Comparison of ENCODE assay signal across 25 cellular contexts in the genomic region with DNA sequence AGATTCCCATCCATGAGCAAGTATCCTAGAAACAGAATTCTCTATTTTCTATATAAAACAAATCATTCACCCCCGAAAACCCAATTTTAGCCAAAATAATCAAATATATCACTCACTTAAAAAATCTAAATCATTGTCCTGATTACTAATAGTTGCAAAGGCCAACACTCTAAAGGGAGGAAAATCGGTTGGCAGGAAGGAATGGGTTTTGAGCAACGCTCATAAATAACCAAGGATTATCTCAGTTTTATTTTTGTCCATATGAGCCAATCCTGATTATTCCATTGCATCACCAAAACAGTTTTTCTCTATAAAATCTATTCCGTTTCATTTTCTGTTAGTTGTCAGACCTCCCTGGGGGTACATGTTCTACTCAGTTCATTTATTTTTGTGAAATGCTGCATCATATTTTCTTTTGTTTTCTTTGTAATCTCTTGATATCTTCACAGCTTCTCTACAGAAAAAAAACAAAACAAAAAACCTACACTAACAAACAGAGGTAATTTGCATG.
"Had no signal": no experiment of that assay in that cellular context is flagged by ENCODE, and none has a peak within 500 bp of the region (broad histone marks: within the 10 kb centered on the region; RNA-seq: fewer than 3 reads in every experiment).

No MANE protein-coding gene starts in this region.

- H3K27ac Mint-ChIP-seq: activated B cell treated with CpG ODN at 0.5 μM for 24 hours; activated CD4-positive, alpha-beta T cell treated with anti-CD3 and anti-CD28 coated beads, Interleukin-2, amount 10 ng/mL, durations not matched to agents 24 days and 14 days; activated CD8-positive, alpha-beta memory T cell treated with anti-CD3 and anti-CD28 coated beads, Interleukin-2, amount 10 ng/mL, durations not matched to agents 7 days and 5 days; activated naive CD4-positive, alpha-beta T cell treated with anti-CD3 and anti-CD28 coated beads, Interleukin-2, amount 50 U/mL, for 72 hours; activated naive CD8-positive, alpha-beta T cell treated with anti-CD3 and anti-CD28 coated beads, Interleukin-2, amount 50 U/mL, for 24 hours; activated T-cell treated with anti-CD3 and anti-CD28 coated beads, Interleukin-2, amount 50 U/mL, for 24 hours; activated T-helper 1 cell treated with anti-CD3 and anti-CD28 coated beads, Interleukin-12 subunit alpha, Interleukin-12 subunit beta, Interleukin-2, Interleukin-4 antibody, amounts not matched to agents 30 ng/mL and 10 ng/mL and 1 ng/mL, durations not matched to agents 14 hours and 24 hours and 36 hours; T-helper 1 cell treated with Interleukin-12 subunit alpha and Interleukin-12 subunit beta and Interleukin-4 antibody, amounts not matched to agents 30 μg/mL and 1 μg/mL, for 36 hours had no signal

- ATAC-seq: activated CD8-positive, alpha-beta memory T cell treated with anti-CD3 and anti-CD28 coated beads, Interleukin-2, amount 10 ng/mL, durations not matched to agents 7 days and 5 days; activated naive CD4-positive, alpha-beta T cell treated with anti-CD3 and anti-CD28 coated beads, Interleukin-2, amount 50 U/mL, for 72 hours; activated naive CD8-positive, alpha-beta T cell treated with anti-CD3 and anti-CD28 coated beads, Interleukin-2, amount 50 U/mL, for 24 hours had no signal

- H3K36me3 Mint-ChIP-seq: activated CD8-positive, alpha-beta memory T cell treated with anti-CD3 and anti-CD28 coated beads, Interleukin-2, amount 10 ng/mL, durations not matched to agents 7 days and 5 days; activated naive CD4-positive, alpha-beta T cell treated with anti-CD3 and anti-CD28 coated beads, Interleukin-2, amount 50 U/mL, for 72 hours had no signal

- H3K4me3 Mint-ChIP-seq: activated B cell treated with CpG ODN at 0.5 μM for 24 hours; activated CD4-positive, alpha-beta T cell treated with anti-CD3 and anti-CD28 coated beads, Interleukin-2, amount 10 ng/mL, durations not matched to agents 24 days and 14 days; activated CD8-positive, alpha-beta memory T cell treated with anti-CD3 and anti-CD28 coated beads, Interleukin-2, amount 10 ng/mL, durations not matched to agents 7 days and 5 days; activated naive CD8-positive, alpha-beta T cell treated with anti-CD3 and anti-CD28 coated beads, Interleukin-2, amount 50 U/mL, for 24 hours; activated T-cell treated with anti-CD3 and anti-CD28 coated beads, Interleukin-2, amount 50 U/mL, for 24 hours; activated T-helper 1 cell treated with anti-CD3 and anti-CD28 coated beads, Interleukin-12 subunit alpha, Interleukin-12 subunit beta, Interleukin-2, Interleukin-4 antibody, amounts not matched to agents 30 ng/mL and 10 ng/mL and 1 ng/mL, durations not matched to agents 14 hours and 24 hours and 36 hours; T-helper 1 cell treated with Interleukin-12 subunit alpha and Interleukin-12 subunit beta and Interleukin-4 antibody, amounts not matched to agents 30 μg/mL and 1 μg/mL, for 36 hours had no signal

- H2AFZ ChIP-seq: PC-9 had no signal

- H3K4me2 ChIP-seq: PC-9 had no signal

- H3K4me1 Mint-ChIP-seq: activated B cell treated with CpG ODN at 0.5 μM for 24 hours; activated CD4-positive, alpha-beta T cell treated with anti-CD3 and anti-CD28 coated beads, Interleukin-2, amount 10 ng/mL, durations not matched to agents 24 days and 14 days; activated CD8-positive, alpha-beta memory T cell treated with anti-CD3 and anti-CD28 coated beads, Interleukin-2, amount 10 ng/mL, durations not matched to agents 7 days and 5 days; activated naive CD8-positive, alpha-beta T cell treated with anti-CD3 and anti-CD28 coated beads, Interleukin-2, amount 50 U/mL, for 24 hours had no signal

- H3K4me3 ChIP-seq: PC-9 had no signal

- H3K27me3 Mint-ChIP-seq: activated B cell treated with CpG ODN at 0.5 μM for 24 hours; activated CD4-positive, alpha-beta T cell treated with anti-CD3 and anti-CD28 coated beads, Interleukin-2, amount 10 ng/mL, durations not matched to agents 24 days and 14 days; activated CD8-positive, alpha-beta memory T cell treated with anti-CD3 and anti-CD28 coated beads, Interleukin-2, amount 10 ng/mL, durations not matched to agents 7 days and 5 days; activated naive CD8-positive, alpha-beta T cell treated with anti-CD3 and anti-CD28 coated beads, Interleukin-2, amount 50 U/mL, for 24 hours; activated T-cell treated with anti-CD3 and anti-CD28 coated beads, Interleukin-2, amount 50 U/mL, for 24 hours had no signal

- FAIRE-seq: TTC549 had no signal

- H3K27ac ChIP-seq: PC-9 had no signal

- DNase-seq: activated B cell treated with CpG ODN at 0.5 μM for 24 hours; activated CD4-positive, alpha-beta T cell treated with anti-CD3 and anti-CD28 coated beads for 1 hour; activated CD4-positive, alpha-beta T cell treated with anti-CD3 and anti-CD28 coated beads, Interleukin-2, amount 10 ng/mL, durations not matched to agents 24 days and 14 days; activated CD4-positive, alpha-beta T cell treated with anti-CD3 and anti-CD28 coated beads, Interleukin-2, amount 50 U/mL, for 48 hours; activated CD8-positive, alpha-beta memory T cell treated with anti-CD3 and anti-CD28 coated beads, Interleukin-2, amount 10 ng/mL, durations not matched to agents 7 days and 5 days; activated effector memory CD4-positive, alpha-beta T cell treated with Interleukin-2 at 50 U/mL for 16 hours; activated naive CD4-positive, alpha-beta T cell; activated naive CD8-positive, alpha-beta T cell treated with anti-CD3 and anti-CD28 coated beads, Interleukin-2, amount 50 U/mL, for 24 hours; activated T-cell treated with anti-CD3 and anti-CD28 coated beads, Interleukin-2, amount 50 U/mL, for 24 hours; amygdala; cerebellar nuclear complex; KBM-7; NCI-H1105 treated with DMSO at 0.1 percent for 48 hours; NCI-H1436 treated with DMSO at 0.1 percent for 48 hours; NCI-H187; NCI-H2081 treated with DMSO at 0.1 percent for 48 hours; NCI-H446; NCI-H524; PC-9; SHP77 treated with DMSO at 0.1 percent for 48 hours; T-helper 9 cell had no signal
